ENCODE assay signal across 11 cellular contexts in the genomic region with DNA sequence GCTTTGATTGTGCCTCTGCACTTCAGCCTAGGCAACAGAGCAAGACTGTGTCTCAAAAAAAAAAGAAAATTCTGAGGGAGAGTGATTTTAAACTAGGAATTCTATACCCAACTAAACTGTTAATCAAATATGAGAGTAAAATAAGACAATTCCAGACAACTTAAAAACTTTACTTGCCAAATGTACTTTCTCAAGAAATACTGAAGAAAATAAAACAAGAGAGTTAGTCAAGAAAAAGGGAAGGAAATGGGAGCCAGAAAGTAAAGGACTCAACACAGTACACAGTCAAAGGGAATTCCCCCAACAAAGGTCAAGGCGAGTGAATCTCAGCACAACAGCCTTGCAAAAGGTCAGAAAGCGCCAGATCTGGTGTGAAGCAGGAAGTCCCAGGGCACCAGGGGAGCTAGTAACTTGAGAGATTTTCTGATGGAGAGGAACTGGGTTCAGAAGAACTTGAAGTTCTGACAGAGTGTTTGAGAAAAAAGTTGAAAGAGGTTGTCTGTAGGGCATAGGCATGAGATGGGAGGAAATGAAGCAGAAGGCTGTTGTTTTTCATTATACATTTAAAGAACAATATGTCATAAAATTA. TPM values are rescaled to one million over a fixed set of nuclear protein-coding genes. Genes with fewer than 3 reads are reported as not detected.
DNase-seq lines count a peak whose midpoint lies in the region; ATAC-seq lines count a peak whose summit lies in the region.
"Had no signal": no experiment of that assay in that cellular context is flagged by ENCODE, and none has a peak within 500 bp of the region (broad histone marks: within the 10 kb centered on the region; RNA-seq: fewer than 3 reads in every experiment).

No MANE protein-coding gene starts in this region.

- H3K27ac Mint-ChIP-seq in activated naive CD4-positive, alpha-beta T cell treated with anti-CD3 and anti-CD28 coated beads for 36 hours: peak overlapping the region; percentile 87
- H3K27ac Mint-ChIP-seq in stimulated activated effector memory CD8-positive, alpha-beta T cell treated with anti-CD3 and anti-CD28 coated beads, Interleukin-12 subunit alpha, Interleukin-12 subunit beta, amount 100 ng/mL, for 72 hours: peak overlapping the region; percentile 45

- CTCF ChIA-PET in activated naive CD4-positive, alpha-beta T cell treated with anti-CD3 and anti-CD28 coated beads for 36 hours (lab: Charles Lee): interaction anchor here (0.6 to 1.7 kb wide), 4 partner anchors 11 to 1529 kb away, joined by 3 to 9 read pairs (median 3); no protein-coding TSS in a partner anchor

- DNase-seq in activated naive CD4-positive, alpha-beta T cell treated with anti-CD3 and anti-CD28 coated beads for 36 hours: peak; percentile 82
- no peak for DNase-seq in activated naive CD4-positive, alpha-beta T cell (lab: John Stamatoyannopoulos, UW)
- peak; percentile 62 for DNase-seq in SKM-1 (lab: John Stamatoyannopoulos, UW; ENCODE audit: unreplicated experiment)
- DNase-seq in left cardiac atrium: no peak
- DNase-seq in stimulated activated effector memory CD8-positive, alpha-beta T cell treated with anti-CD3 and anti-CD28 coated beads, Interleukin-12 subunit alpha, Interleukin-12 subunit beta, amount 100 ng/mL, for 72 hours (ENCODE audit: low spot score in 2 of 2): no peak
- no peak for DNase-seq in NCI-H510A treated with DMSO at 0.1 percent for 48 hours (lab: John Stamatoyannopoulos, UW)
- DNase-seq in dermis blood vessel endothelial cell: no peak
- DNase-seq: CD8-positive, alpha-beta memory T cell; esophagus squamous epithelium; NCI-H1436 treated with DMSO at 0.1 percent for 48 hours had no signal

- peaks cover 21% of the 10 kb centered on the region for H3K4me1 Mint-ChIP-seq in activated naive CD4-positive, alpha-beta T cell treated with anti-CD3 and anti-CD28 coated beads for 36 hours (ENCODE audit: low read depth)
- peaks cover 7% of the 10 kb centered on the region for H3K4me1 Mint-ChIP-seq in stimulated activated effector memory CD8-positive, alpha-beta T cell treated with anti-CD3 and anti-CD28 coated beads, Interleukin-12 subunit alpha, Interleukin-12 subunit beta, amount 100 ng/mL, for 72 hours

- intact Hi-C loops in activated naive CD4-positive, alpha-beta T cell treated with anti-CD3 and anti-CD28 coated beads for 36 hours (cut with micrococcal nuclease): loop anchor here (1.0 kb wide), 2 partner anchors 22 to 32 kb away; a partner anchor contains a TSS
- intact Hi-C loops in left cardiac atrium (cut with DNase I): no loop called here

- peak; percentile 30 to 82 for ATAC-seq in left cardiac atrium
- peak; percentile 92 for ATAC-seq in stimulated activated effector memory CD8-positive, alpha-beta T cell treated with anti-CD3 and anti-CD28 coated beads, Interleukin-12 subunit alpha, Interleukin-12 subunit beta, amount 100 ng/mL, for 72 hours
- ATAC-seq in GM18502 (IDR thresholded peaks at IDR 0.05; ENCODE audit: poor library complexity, unreplicated experiment): no peak

- H3K27me3 Mint-ChIP-seq in activated naive CD4-positive, alpha-beta T cell treated with anti-CD3 and anti-CD28 coated beads for 36 hours (ENCODE audit: low read depth): no peaks in the 10 kb centered on the region

- peaks cover 2% of the 10 kb centered on the region for H3K36me3 Mint-ChIP-seq in activated naive CD4-positive, alpha-beta T cell treated with anti-CD3 and anti-CD28 coated beads for 36 hours (ENCODE audit: low read depth)
- no peaks in the 10 kb centered on the region for H3K36me3 Mint-ChIP-seq in stimulated activated effector memory CD8-positive, alpha-beta T cell treated with anti-CD3 and anti-CD28 coated beads, Interleukin-12 subunit alpha, Interleukin-12 subunit beta, amount 100 ng/mL, for 72 hours

- H3K4me3 Mint-ChIP-seq in activated naive CD4-positive, alpha-beta T cell treated with anti-CD3 and anti-CD28 coated beads for 36 hours: no peak overlapping the region
- no peak overlapping the region for H3K4me3 Mint-ChIP-seq in stimulated activated effector memory CD8-positive, alpha-beta T cell treated with anti-CD3 and anti-CD28 coated beads, Interleukin-12 subunit alpha, Interleukin-12 subunit beta, amount 100 ng/mL, for 72 hours
- H3K4me3 Mint-ChIP-seq: CD8-positive, alpha-beta memory T cell had no signal

- peaks cover 11% of the 10 kb centered on the region for H3K9me3 Mint-ChIP-seq in activated naive CD4-positive, alpha-beta T cell treated with anti-CD3 and anti-CD28 coated beads for 36 hours
- H3K9me3 Mint-ChIP-seq in stimulated activated effector memory CD8-positive, alpha-beta T cell treated with anti-CD3 and anti-CD28 coated beads, Interleukin-12 subunit alpha, Interleukin-12 subunit beta, amount 100 ng/mL, for 72 hours: no peaks in the 10 kb centered on the region

RNA-seq across cellular contexts. Expression of a gene that starts 22.6 kb away (rescaled TPM):
- 1 to 10 TPM; 4.0 to 4.5 TPM for total RNA-seq in activated naive CD4-positive, alpha-beta T cell treated with anti-CD3 and anti-CD28 coated beads for 36 hours
- total RNA-seq in left cardiac atrium (10 to 100 TPM; 33.4 to 41.2 TPM), dermis blood vessel endothelial cell (81.3 and 89.8 TPM in 2 replicates)

Comparison
In these comparisons a context has a peak if more than half of its experiments do, and no peak if none do; other contexts are left out.
1. DNase-seq: peak in activated naive CD4-positive, alpha-beta T cell treated with anti-CD3 and anti-CD28 coated beads for 36 hours (single experiment) and SKM-1 (single experiment); none in activated naive CD4-positive, alpha-beta T cell (0 of 4), left cardiac atrium (single experiment), stimulated activated effector memory CD8-positive, alpha-beta T cell treated with anti-CD3 and anti-CD28 coated beads, Interleukin-12 subunit alpha, Interleukin-12 subunit beta, amount 100 ng/mL, for 72 hours (0 of 2), NCI-H510A treated with DMSO at 0.1 percent for 48 hours (single experiment) and dermis blood vessel endothelial cell (single experiment).
2. RNA of a gene that starts 22.6 kb away (total RNA-seq): 81.3 to 89.8 TPM in dermis blood vessel endothelial cell and 33.4 to 41.2 TPM in left cardiac atrium; 4.0 to 4.5 TPM in activated naive CD4-positive, alpha-beta T cell treated with anti-CD3 and anti-CD28 coated beads for 36 hours; every median in the first group is over 4 times any median in the second.